16 cellular contexts compared by ENCODE assay signal in the genomic region with DNA sequence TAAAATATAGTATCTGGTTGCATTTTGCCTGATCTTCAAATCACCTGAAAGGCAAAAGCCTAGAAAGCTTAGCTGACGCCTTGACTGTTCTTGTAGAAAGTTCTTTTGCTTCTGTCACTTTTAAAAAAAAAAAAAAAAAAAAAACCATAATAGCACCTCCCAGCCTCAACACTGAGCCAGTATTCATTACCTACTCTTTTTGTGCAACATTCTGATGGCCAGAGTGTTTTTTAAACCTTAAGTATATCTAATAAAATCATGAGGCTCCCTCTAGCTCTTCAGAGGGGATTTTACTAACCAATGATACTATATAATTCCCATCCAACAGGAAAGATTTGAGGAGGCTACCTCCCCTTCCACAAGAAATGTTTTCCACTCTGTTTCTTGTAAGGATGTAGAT. TPM values are rescaled to one million over a fixed set of nuclear protein-coding genes. Genes with fewer than 3 reads are reported as not detected.
A peak's percentile ranks its signal among the peaks of the same experiment; 100 is the strongest.
DNase-seq lines count a peak whose midpoint lies in the region; TF ChIP-seq lines count a peak whose summit lies in the region.
"Had no signal": no experiment of that assay in that cellular context is flagged by ENCODE, and none has a peak within 500 bp of the region (broad histone marks: within the 10 kb centered on the region; RNA-seq: fewer than 3 reads in every experiment).

No MANE protein-coding gene starts in this region.

- TF ChIP-seq CTCF in GM20000 (IDR thresholded peaks at IDR 0.05; ENCODE audit: extremely low read depth, missing control alignments) = no peak

- peak overlapping the region in 3 of 5 donors; percentile 21 to 99 (median 36) for H3K4me3 Mint-ChIP-seq in immature natural killer cell
- H3K4me3 Mint-ChIP-seq: H9 had no signal

- H3K36me3 ChIP-seq in skeletal muscle satellite cell (ENCODE audit: insufficient read depth, low read length) = no peaks in the 10 kb centered on the region
- H3K36me3 ChIP-seq: right lobe of liver had no signal

- DNase-seq in HEK293T (ENCODE audit: extremely low spot score) (no peak), amniotic epithelial cell (ENCODE audit: low read depth) (peak; percentile 43), immature natural killer cell (no peak), NCI-H187 (lab: John Stamatoyannopoulos, UW) (no peak), GM20000 (ENCODE audit: low spot score) (no peak), NCI-H128 (lab: John Stamatoyannopoulos, UW; ENCODE audit: unreplicated experiment) (no peak), T1000 (lab: John Stamatoyannopoulos, UW) (no peak)
- DNase-seq: activated CD4-positive, CD25-positive, alpha-beta regulatory T cell treated with anti-CD3 and anti-CD28 coated beads, Interleukin-2, amount 50 U/mL, for 72 hours; activated T-cell treated with anti-CD3 and anti-CD28 coated beads, Interleukin-2, amount 50 U/mL, for 48 hours; amniotic stem cell; GF-D8; H9; right lobe of liver; stimulated activated naive CD8-positive, alpha-beta T cell treated with anti-CD3 and anti-CD28 coated beads, Interleukin-15, Interleukin-2, amounts not matched to agents 100 U/mL and 50 U/mL, for 24 hours had no signal

- H3K27me3 Mint-ChIP-seq in immature natural killer cell (ENCODE audit: low read depth in 3 of 3) = peaks cover 6 to 9% (median 9%) of the 10 kb centered on the region in 3 donors

- peak overlapping the region in 2 of 6 donors; percentile 43 to 62 for H3K27ac Mint-ChIP-seq in immature natural killer cell
- H3K27ac Mint-ChIP-seq: CD14-positive monocyte, H9 had no signal

- peaks cover 37 to 43% of the 10 kb centered on the region in 2 donors for H3K4me1 Mint-ChIP-seq in immature natural killer cell

- peaks cover 51% of the 10 kb centered on the region for H3K4me1 ChIP-seq in skeletal muscle satellite cell (ENCODE audit: control insufficient read depth, insufficient read depth, low read length)

- peak overlapping the region; percentile 88 for H3K9ac ChIP-seq in skeletal muscle satellite cell (ENCODE audit: low read depth, low read length)

- no peaks in the 10 kb centered on the region for H3K9me3 ChIP-seq in skeletal muscle satellite cell (replicated peaks; ENCODE audit: low read length)
- H3K9me3 ChIP-seq: right lobe of liver had no signal

- peaks cover 0 to 2% (median 0%) of the 10 kb centered on the region in 6 donors for H3K9me3 Mint-ChIP-seq in immature natural killer cell
- H3K9me3 Mint-ChIP-seq: H9 had no signal

- no peaks in the 10 kb centered on the region for H3K36me3 Mint-ChIP-seq in immature natural killer cell

- peak overlapping the region; percentile 17 for H3K4me3 ChIP-seq in skeletal muscle satellite cell (ENCODE audit: low read length)
- H3K4me3 ChIP-seq: right lobe of liver had no signal

- CTCF ChIA-PET in HEK293T (lab: Yijun Ruan, JAX) = interaction anchor here (0.7 kb wide), 1 partner anchor 137 kb away, joined by 4 read pairs; no protein-coding TSS in a partner anchor

- H3K27me3 ChIP-seq in skeletal muscle satellite cell (ENCODE audit: control insufficient read depth, insufficient read depth, low read length) = no peaks in the 10 kb centered on the region

- POLR2A ChIA-PET in HEK293T (lab: Yijun Ruan, JAX) = no interaction called here

- H3K4me2 ChIP-seq in skeletal muscle satellite cell (ENCODE audit: low read length) = peak overlapping the region; percentile 96

TF ChIP-seq in HEK293T, 16 proteins besides CTCF, POLR2A, EP300 and RAD21:
- TF ChIP-seq ZNF384 (IDR thresholded peaks at IDR 0.05) (peak; percentile 86), PKNOX1 (IDR thresholded peaks at IDR 0.05) (no peak), LEF1 (IDR thresholded peaks at IDR 0.05; ENCODE audit: borderline replicate concordance) (no peak)

RNA-seq across cellular contexts. Expression of gene BNC2, which starts 3.9 kb away (rescaled TPM):
- 10 to 100 TPM in 1 of 3 donors, 1 to 10 TPM in 2; 6.5 to 11.0 (median 7.7) TPM for polyA plus RNA-seq in immature natural killer cell
- 31.5 and 37.3 TPM in 2 replicates for total RNA-seq in skeletal muscle satellite cell (2012; rRNA removed)
